Comparison of ENCODE assay signal across 8 cellular contexts in genomic region chr12:105084251-105085250, GRCh38. TPM values are rescaled to one million over a fixed set of nuclear protein-coding genes. Genes with fewer than 3 reads are reported as not detected.
A peak's percentile ranks its signal among the peaks of the same experiment; 100 is the strongest.
DNase-seq lines count a peak whose midpoint lies in the region; ATAC-seq and TF ChIP-seq lines count a peak whose summit lies in the region.

Gene ALDH1L2, minus strand, starts transcription at chr12:105084458. Its CDS starts 22 bp downstream, at chr12:105084436.

- H3K9me3 Mint-ChIP-seq in Caco-2 (ENCODE audit: unreplicated experiment): peaks cover 17% of the 10 kb centered on the region
- no peaks in the 10 kb centered on the region for H3K9me3 Mint-ChIP-seq in dendritic cell treated with granulocyte-macrophage colony-stimulating factor and Interleukin-4, amounts not matched to agents 40 ng/mL and 50 ng/mL, for 4 days

- POLR2A ChIA-PET in Caco-2 (lab: Charles Lee): interaction anchor here (0.6 kb wide), 5 partner anchors 25 to 778 kb away, joined by 4 to 6 read pairs (median 6); partner anchors contain the start of gene APPL2

- CTCF ChIA-PET in Caco-2 (lab: Charles Lee): interaction anchor here (0.6 to 0.7 kb wide), 2 partner anchors 15 to 1372 kb away, joined by 3 to 7 read pairs; no protein-coding TSS in a partner anchor

- no peaks in the 10 kb centered on the region for H3K36me3 Mint-ChIP-seq in Caco-2 (ENCODE audit: insufficient read depth, unreplicated experiment)
- H3K36me3 Mint-ChIP-seq in dendritic cell treated with granulocyte-macrophage colony-stimulating factor and Interleukin-4, amounts not matched to agents 40 ng/mL and 50 ng/mL, for 4 days (ENCODE audit: low read depth): no peaks in the 10 kb centered on the region

- peak within 1 kb of the TSS; percentile 76 for H3K4me3 Mint-ChIP-seq in Caco-2 (ENCODE audit: unreplicated experiment)
- H3K4me3 Mint-ChIP-seq in dendritic cell treated with granulocyte-macrophage colony-stimulating factor and Interleukin-4, amounts not matched to agents 40 ng/mL and 50 ng/mL, for 4 days: peak within 1 kb of the TSS; percentile 75

- TF ChIP-seq CTCF in Caco-2 (IDR thresholded peaks at IDR 0.05; ENCODE audit: insufficient read depth in 1 of 2, low read depth in 1 of 2, low read length in 1 of 2, severe bottlenecking in 1 of 2, unreplicated experiment in 1 of 2) (no peak), left lung (IDR thresholded peaks at IDR 0.05) (no peak)

- H3K4me1 Mint-ChIP-seq in Caco-2 (ENCODE audit: low read depth, unreplicated experiment): peaks cover 6% of the 10 kb centered on the region
- H3K4me1 Mint-ChIP-seq in dendritic cell treated with granulocyte-macrophage colony-stimulating factor and Interleukin-4, amounts not matched to agents 40 ng/mL and 50 ng/mL, for 4 days (ENCODE audit: low read depth): peaks cover 16% of the 10 kb centered on the region

- H3K27ac Mint-ChIP-seq in Caco-2 (ENCODE audit: unreplicated experiment): peak within 1 kb of the TSS; percentile 62
- H3K27ac Mint-ChIP-seq in dendritic cell treated with granulocyte-macrophage colony-stimulating factor and Interleukin-4, amounts not matched to agents 40 ng/mL and 50 ng/mL, for 4 days: peak within 1 kb of the TSS; percentile 78

- BruUV-seq in Caco-2 (replicated peaks; lab: Mats Ljungman, UMichigan): no TSS peak

- H3K4me3 ChIP-seq in Caco-2 (ENCODE audit: low read depth, low read length): peak within 1 kb of the TSS; percentile 51
- H3K4me3 ChIP-seq in left lung: peak within 1 kb of the TSS; percentile 42 to 49

- DNase-seq in Caco-2 (peak; percentile 86 to 87), M059J (ENCODE audit: low read depth) (peak; percentile 73), left lung (peak; percentile 89 to 96)
- peak; percentile 27 to 51 for DNase-seq in activated CD4-positive, alpha-beta T cell treated with anti-CD3 and anti-CD28 coated beads for 24 hours (ENCODE audit: low read depth in 2 of 2)
- DNase-seq in stimulated activated CD4-positive, alpha-beta T cell treated with anti-CD3 and anti-CD28 coated beads, Interleukin-2, amount 100 ng/mL, for 24 hours: peak; percentile 55 to 73

- ATAC-seq in GM21381 (IDR thresholded peaks at IDR 0.05; ENCODE audit: unreplicated experiment) (peak; percentile 81), left lung (peak; percentile 99), HG02870 (IDR thresholded peaks at IDR 0.05; ENCODE audit: unreplicated experiment) (no peak)

- no peaks in the 10 kb centered on the region for H3K27me3 ChIP-seq in Caco-2 (replicated peaks; ENCODE audit: control insufficient read depth, insufficient read depth, low read length)
- peaks cover 0 to 25% of the 10 kb centered on the region in 2 donors for H3K27me3 ChIP-seq in left lung

- H3K4me1 ChIP-seq in Caco-2: peaks cover 6% of the 10 kb centered on the region; the same call in 1 of the 2 replicates
- peaks cover 4 to 10% of the 10 kb centered on the region in 2 donors for H3K4me1 ChIP-seq in left lung

- H3K27ac ChIP-seq in left lung: peak within 1 kb of the TSS in 1 of 2 donors; percentile 10

- H3K36me3 ChIP-seq in Caco-2 (ENCODE audit: control insufficient read depth, insufficient read depth, low read length): no peaks in the 10 kb centered on the region
- H3K36me3 ChIP-seq in left lung: no peaks in the 10 kb centered on the region

- no peaks in the 10 kb centered on the region for H3K27me3 Mint-ChIP-seq in Caco-2 (ENCODE audit: insufficient read depth, unreplicated experiment)
- H3K27me3 Mint-ChIP-seq in dendritic cell treated with granulocyte-macrophage colony-stimulating factor and Interleukin-4, amounts not matched to agents 40 ng/mL and 50 ng/mL, for 4 days: peaks cover 13% of the 10 kb centered on the region

- H3K9me3 ChIP-seq in Caco-2 (no peaks in the 10 kb centered on the region), left lung (no peaks in the 10 kb centered on the region)

- intact Hi-C loops in Caco-2 (cut with micrococcal nuclease; ENCODE audit: unreplicated experiment) (loop anchor here (1.0 kb wide), 1 partner anchor 22 kb away; no protein-coding TSS in a partner anchor), left lung (cut with DNase I) (no loop called here)
- intact Hi-C loops in dendritic cell treated with granulocyte-macrophage colony-stimulating factor and Interleukin-4, amounts not matched to agents 40 ng/mL and 50 ng/mL, for 4 days (cut with micrococcal nuclease): loop anchor here (1.0 kb wide), 1 partner anchor 23 kb away; the partner anchor contains the start of gene WASHC4

RNA-seq across cellular contexts. Expression of gene ALDH1L2, which starts in this region (rescaled TPM):
- 20.3 and 26.1 TPM in 2 replicates for total RNA-seq in Caco-2 (2022)
- total RNA-seq in M059J (2014; rRNA removed; shearing (Covaris generic)): 0.27 and 1.4 TPM in 2 replicates
- total RNA-seq in left lung: 10 to 100 TPM; 21.4 to 29.3 TPM

Comparison
In these comparisons a context has a peak if more than half of its experiments do, and no peak if none do; other contexts are left out.
1. DNase-seq: peak in every context shown above with its lines; median percentile 92 in left lung; 86 in Caco-2; 73 in M059J; 64 in stimulated activated CD4-positive, alpha-beta T cell treated with anti-CD3 and anti-CD28 coated beads, Interleukin-2, amount 100 ng/mL, for 24 hours; 39 in activated CD4-positive, alpha-beta T cell treated with anti-CD3 and anti-CD28 coated beads for 24 hours.
2. intact Hi-C loops: an anchor here in Caco-2 (1.0 kb wide) and dendritic cell treated with granulocyte-macrophage colony-stimulating factor and Interleukin-4, amounts not matched to agents 40 ng/mL and 50 ng/mL, for 4 days (1.0 kb wide); none called in left lung.